17 cellular contexts compared by ENCODE assay signal in genomic region chr1:36177589-36178463, GRCh38. TPM values are rescaled to one million over a fixed set of nuclear protein-coding genes. Genes with fewer than 3 reads are reported as not detected.
DNase-seq lines count a peak whose midpoint lies in the region; ATAC-seq and TF ChIP-seq lines count a peak whose summit lies in the region.
"Had no signal": no experiment of that assay in that cellular context is flagged by ENCODE, and none has a peak within 500 bp of the region (broad histone marks: within the 10 kb centered on the region; RNA-seq: fewer than 3 reads in every experiment).

No MANE protein-coding gene starts in this region.

- no peaks in the 10 kb centered on the region for H3K9me3 Mint-ChIP-seq in naive thymus-derived CD4-positive, alpha-beta T cell
- no peaks in the 10 kb centered on the region for H3K9me3 Mint-ChIP-seq in activated T-helper 2 cell treated with anti-CD3 and anti-CD28 coated beads, Interferon-gamma antibody, Interleukin-2, Interleukin-4, amounts not matched to agents 10 μg/mL and 5 μg/mL and 100 μg/mL, durations not matched to agents 14 hours and 24 hours and 36 hours
- H3K9me3 Mint-ChIP-seq: activated B cell treated with CpG ODN at 0.5 μM for 24 hours; CD8-positive, alpha-beta memory T cell had no signal

- peaks cover 0 to 63% (median 33%) of the 10 kb centered on the region in 12 donors for H3K4me1 ChIP-seq in heart left ventricle
- peaks cover 10 to 42% (median 16%) of the 10 kb centered on the region in 3 donors for H3K4me1 ChIP-seq in esophagus squamous epithelium
- H3K4me1 ChIP-seq in naive thymus-derived CD4-positive, alpha-beta T cell (ENCODE audit: control insufficient read depth in 2 of 2, insufficient read depth in 2 of 2, low read length in 2 of 2): no peaks in the 10 kb centered on the region
- H3K4me1 ChIP-seq in upper lobe of left lung: peaks cover 0 to 22% (median 4%) of the 10 kb centered on the region in 4 donors

- H3K27ac Mint-ChIP-seq in naive thymus-derived CD4-positive, alpha-beta T cell: peak overlapping the region in 2 of 9 donors; percentile 14 to 66
- no peak overlapping the region for H3K27ac Mint-ChIP-seq in activated T-helper 2 cell treated with anti-CD3 and anti-CD28 coated beads, Interferon-gamma antibody, Interleukin-2, Interleukin-4, amounts not matched to agents 10 μg/mL and 5 μg/mL and 100 μg/mL, durations not matched to agents 14 hours and 24 hours and 36 hours
- H3K27ac Mint-ChIP-seq: activated B cell treated with CpG ODN at 0.5 μM for 24 hours; activated CD8-positive, alpha-beta memory T cell treated with anti-CD3 and anti-CD28 coated beads, Interleukin-2, amount 10 ng/mL, durations not matched to agents 7 days and 5 days; activated naive CD8-positive, alpha-beta T cell had no signal

- peaks cover 10 to 41% (median 24%) of the 10 kb centered on the region in 5 donors for H3K36me3 Mint-ChIP-seq in naive thymus-derived CD4-positive, alpha-beta T cell
- H3K36me3 Mint-ChIP-seq in activated T-helper 2 cell treated with anti-CD3 and anti-CD28 coated beads, Interferon-gamma antibody, Interleukin-2, Interleukin-4, amounts not matched to agents 10 μg/mL and 5 μg/mL and 100 μg/mL, durations not matched to agents 14 hours and 24 hours and 36 hours (ENCODE audit: low read depth): peaks cover 71% of the 10 kb centered on the region

- no peak overlapping the region for H3K4me3 Mint-ChIP-seq in naive thymus-derived CD4-positive, alpha-beta T cell
- no peak overlapping the region for H3K4me3 Mint-ChIP-seq in activated T-helper 2 cell treated with anti-CD3 and anti-CD28 coated beads, Interferon-gamma antibody, Interleukin-2, Interleukin-4, amounts not matched to agents 10 μg/mL and 5 μg/mL and 100 μg/mL, durations not matched to agents 14 hours and 24 hours and 36 hours (ENCODE audit: low read depth)
- H3K4me3 Mint-ChIP-seq: activated B cell treated with CpG ODN at 0.5 μM for 24 hours; activated CD8-positive, alpha-beta memory T cell treated with anti-CD3 and anti-CD28 coated beads, Interleukin-2, amount 10 ng/mL, durations not matched to agents 7 days and 5 days; activated naive CD8-positive, alpha-beta T cell; CD8-positive, alpha-beta memory T cell had no signal

- no peak for DNase-seq in heart left ventricle
- DNase-seq in Right ventricle myocardium superior: no peak
- DNase-seq in esophagus squamous epithelium (lab: John Stamatoyannopoulos, UW): no peak
- no peak for DNase-seq in naive thymus-derived CD4-positive, alpha-beta T cell
- no peak for DNase-seq in upper lobe of left lung
- DNase-seq in activated T-helper 2 cell treated with anti-CD3 and anti-CD28 coated beads, Interferon-gamma antibody, Interleukin-2, Interleukin-4, amounts not matched to agents 10 μg/mL and 5 μg/mL and 100 μg/mL, durations not matched to agents 14 hours and 24 hours and 36 hours (ENCODE audit: low spot score): no peak
- no peak for DNase-seq in T-helper 9 cell
- DNase-seq in inferior parietal cortex (ENCODE audit: extremely low spot score): no peak
- DNase-seq: activated B cell treated with CpG ODN at 0.5 μM for 24 hours; activated CD8-positive, alpha-beta memory T cell treated with anti-CD3 and anti-CD28 coated beads, Interleukin-2, amount 10 ng/mL, durations not matched to agents 7 days and 5 days; CD8-positive, alpha-beta memory T cell; GOT3; Karpas-422; NCI-H146; NCI-H446 treated with DMSO at 0.1 percent for 48 hours; PC-9 had no signal

- ATAC-seq in heart left ventricle: no peak
- ATAC-seq in Right ventricle myocardium superior (ENCODE audit: poor library complexity): no peak
- ATAC-seq in naive thymus-derived CD4-positive, alpha-beta T cell: no peak
- ATAC-seq in upper lobe of left lung (ENCODE audit: low FRiP score in 2 of 2): no peak
- ATAC-seq: activated CD8-positive, alpha-beta memory T cell treated with anti-CD3 and anti-CD28 coated beads, Interleukin-2, amount 10 ng/mL, durations not matched to agents 7 days and 5 days had no signal

- TF ChIP-seq POLR2A in heart left ventricle (IDR thresholded peaks at IDR 0.05) (no peak), esophagus squamous epithelium (IDR thresholded peaks at IDR 0.05) (no peak), upper lobe of left lung (IDR thresholded peaks at IDR 0.05) (no peak)

- CTCF ChIA-PET in naive thymus-derived CD4-positive, alpha-beta T cell (lab: Charles Lee): interaction anchor here (1.1 kb wide), 1 partner anchor 10 kb away, joined by 5 read pairs; no protein-coding TSS in a partner anchor

- TF ChIP-seq CTCF in heart left ventricle (IDR thresholded peaks at IDR 0.05): no peak
- no peak for TF ChIP-seq CTCF in esophagus squamous epithelium (IDR thresholded peaks at IDR 0.05)
- TF ChIP-seq CTCF in upper lobe of left lung (IDR thresholded peaks at IDR 0.05): no peak

- POLR2A ChIA-PET in naive thymus-derived CD4-positive, alpha-beta T cell (lab: Charles Lee): interaction anchor here (0.8 to 3.2 kb wide), 2 partner anchors 15 to 16 kb away, joined by 3 to 19 read pairs; no protein-coding TSS in a partner anchor

- peaks cover 2 to 15% (median 10%) of the 10 kb centered on the region in 7 donors for H3K4me1 Mint-ChIP-seq in naive thymus-derived CD4-positive, alpha-beta T cell
- H3K4me1 Mint-ChIP-seq in activated T-helper 2 cell treated with anti-CD3 and anti-CD28 coated beads, Interferon-gamma antibody, Interleukin-2, Interleukin-4, amounts not matched to agents 10 μg/mL and 5 μg/mL and 100 μg/mL, durations not matched to agents 14 hours and 24 hours and 36 hours (ENCODE audit: low read depth): no peaks in the 10 kb centered on the region
- H3K4me1 Mint-ChIP-seq: activated CD8-positive, alpha-beta memory T cell treated with anti-CD3 and anti-CD28 coated beads, Interleukin-2, amount 10 ng/mL, durations not matched to agents 7 days and 5 days had no signal

- H3K27ac ChIP-seq in heart left ventricle (peak overlapping the region; percentile 20 to 100 (median 60)), esophagus squamous epithelium (peak overlapping the region in 3 of 4 donors; percentile 27 to 63 (median 46)), upper lobe of left lung (peak overlapping the region; percentile 3 to 40 (median 22))
- H3K27ac ChIP-seq in naive thymus-derived CD4-positive, alpha-beta T cell (ENCODE audit: low read depth, low read length): peak overlapping the region; percentile 14
- H3K27ac ChIP-seq: PC-9 had no signal

- 61 to 74% (median 66%) methylated on average over 32 to 34 of the region's 34 CpGs for WGBS in heart left ventricle, 4 donors
- WGBS in esophagus squamous epithelium, 2 donors: 88 to 91% methylated on average over 5 to 22 of the region's 34 CpGs
- WGBS in upper lobe of left lung, 2 donors: 86 to 90% methylated on average over 30 to 31 of the region's 34 CpGs

- H3K36me3 ChIP-seq in heart left ventricle (peaks cover 3 to 95% (median 88%) of the 10 kb centered on the region in 9 donors), esophagus squamous epithelium (peaks cover 69 to 96% (median 80%) of the 10 kb centered on the region in 3 donors), upper lobe of left lung (peaks cover 64 to 93% (median 86%) of the 10 kb centered on the region in 4 donors)
- H3K36me3 ChIP-seq in naive thymus-derived CD4-positive, alpha-beta T cell (ENCODE audit: control insufficient read depth in 2 of 3, insufficient read depth in 3 of 3, low read length in 3 of 3): peaks cover 31 to 82% (median 57%) of the 10 kb centered on the region in 3 experiments

- H3K4me3 ChIP-seq in heart left ventricle (no peak overlapping the region), esophagus squamous epithelium (no peak overlapping the region), upper lobe of left lung (no peak overlapping the region)
- H3K4me3 ChIP-seq in naive thymus-derived CD4-positive, alpha-beta T cell (ENCODE audit: low read length): no peak overlapping the region
- H3K4me3 ChIP-seq: PC-9 had no signal

- no peak for TF ChIP-seq EP300 in upper lobe of left lung (IDR thresholded peaks at IDR 0.05)

- H3K9me3 ChIP-seq in heart left ventricle: no peaks in the 10 kb centered on the region
- H3K9me3 ChIP-seq in esophagus squamous epithelium: no peaks in the 10 kb centered on the region
- H3K9me3 ChIP-seq in naive thymus-derived CD4-positive, alpha-beta T cell (ENCODE audit: control insufficient read depth in 2 of 3, low read length in 3 of 3): no peaks in the 10 kb centered on the region
- no peaks in the 10 kb centered on the region for H3K9me3 ChIP-seq in upper lobe of left lung

- intact Hi-C loops in heart left ventricle (cut with DNase I) (no loop called here), Right ventricle myocardium superior (cut with DNase I) (no loop called here), esophagus squamous epithelium (cut with DNase I) (no loop called here)
- intact Hi-C loops in naive thymus-derived CD4-positive, alpha-beta T cell (cut with micrococcal nuclease): no loop called here
- intact Hi-C loops in activated T-helper 2 cell treated with anti-CD3 and anti-CD28 coated beads, Interferon-gamma antibody, Interleukin-2, Interleukin-4, amounts not matched to agents 10 μg/mL and 5 μg/mL and 100 μg/mL, durations not matched to agents 14 hours and 24 hours and 36 hours (cut with micrococcal nuclease): no loop called here

- no peaks in the 10 kb centered on the region for H3K27me3 ChIP-seq in heart left ventricle
- no peaks in the 10 kb centered on the region for H3K27me3 ChIP-seq in esophagus squamous epithelium
- no peaks in the 10 kb centered on the region for H3K27me3 ChIP-seq in naive thymus-derived CD4-positive, alpha-beta T cell (ENCODE audit: control insufficient read depth in 2 of 2, insufficient read depth in 2 of 2, low read length in 2 of 2)
- H3K27me3 ChIP-seq in upper lobe of left lung: no peaks in the 10 kb centered on the region

- no peaks in the 10 kb centered on the region for H3K27me3 Mint-ChIP-seq in naive thymus-derived CD4-positive, alpha-beta T cell
- H3K27me3 Mint-ChIP-seq in activated T-helper 2 cell treated with anti-CD3 and anti-CD28 coated beads, Interferon-gamma antibody, Interleukin-2, Interleukin-4, amounts not matched to agents 10 μg/mL and 5 μg/mL and 100 μg/mL, durations not matched to agents 14 hours and 24 hours and 36 hours (ENCODE audit: low read depth): no peaks in the 10 kb centered on the region
- H3K27me3 Mint-ChIP-seq: activated B cell treated with CpG ODN at 0.5 μM for 24 hours; activated CD8-positive, alpha-beta memory T cell treated with anti-CD3 and anti-CD28 coated beads, Interleukin-2, amount 10 ng/mL, durations not matched to agents 7 days and 5 days; activated naive CD8-positive, alpha-beta T cell; CD8-positive, alpha-beta memory T cell had no signal

RNA-seq across cellular contexts. Expression of gene MAP7D1, which starts 21.9 kb away (rescaled TPM):
- total RNA-seq in heart left ventricle (100 to 1,000 TPM; 249 to 706 (median 328) TPM), Right ventricle myocardium superior (390 TPM), esophagus squamous epithelium (100 to 1,000 TPM in 2 of 4 donors, 10 to 100 TPM in 2; 59.4 to 180 (median 92.9) TPM), upper lobe of left lung (100 to 1,000 TPM; 129 to 290 (median 153) TPM)
- polyA plus RNA-seq in heart left ventricle: 100 to 1,000 TPM; 236 to 331 TPM
- 100 to 1,000 TPM; 156 to 257 (median 235) TPM for total RNA-seq in naive thymus-derived CD4-positive, alpha-beta T cell
- polyA plus RNA-seq in naive thymus-derived CD4-positive, alpha-beta T cell: 10 to 100 TPM; 15.2 to 55.0 TPM
- 162 and 172 TPM in 2 replicates for total RNA-seq in activated T-helper 2 cell treated with anti-CD3 and anti-CD28 coated beads, Interferon-gamma antibody, Interleukin-2, Interleukin-4, amounts not matched to agents 10 μg/mL and 5 μg/mL and 100 μg/mL, durations not matched to agents 14 hours and 24 hours and 36 hours

RNA-seq across cellular contexts. Expression of gene TRAPPC3, which starts 28.5 kb away (rescaled TPM):
- total RNA-seq in heart left ventricle: 10 to 100 TPM; 45.3 to 77.2 (median 52.9) TPM
- 10 to 100 TPM; 40.8 to 89.6 TPM for polyA plus RNA-seq in heart left ventricle
- 59.6 TPM for total RNA-seq in Right ventricle myocardium superior
- total RNA-seq in esophagus squamous epithelium: 100 to 1,000 TPM in 2 of 4 donors, 10 to 100 TPM in 2; 68.3 to 132 (median 112) TPM
- 10 to 100 TPM; 32.1 to 60.5 (median 47.2) TPM for total RNA-seq in naive thymus-derived CD4-positive, alpha-beta T cell
- polyA plus RNA-seq in naive thymus-derived CD4-positive, alpha-beta T cell: 100 to 1,000 TPM in 1 of 2 donors, 10 to 100 TPM in 1; 98.6 to 110 TPM
- total RNA-seq in upper lobe of left lung: 100 to 1,000 TPM in 2 of 6 donors, 10 to 100 TPM in 4; 65.8 to 120 (median 75.5) TPM
- total RNA-seq in activated T-helper 2 cell treated with anti-CD3 and anti-CD28 coated beads, Interferon-gamma antibody, Interleukin-2, Interleukin-4, amounts not matched to agents 10 μg/mL and 5 μg/mL and 100 μg/mL, durations not matched to agents 14 hours and 24 hours and 36 hours: 68.4 and 71.5 TPM in 2 replicates

RNA-seq across cellular contexts. Expression of gene THRAP3, which starts 46.4 kb away (rescaled TPM):
- total RNA-seq in heart left ventricle: 100 to 1,000 TPM in 4 of 9 donors, 10 to 100 TPM in 5; 68.6 to 106 (median 92.8) TPM
- 10 to 100 TPM; 27.9 to 36.5 TPM for polyA plus RNA-seq in heart left ventricle
- 57.6 TPM for total RNA-seq in Right ventricle myocardium superior
- 10 to 100 TPM; 56.5 to 83.5 (median 73.6) TPM for total RNA-seq in esophagus squamous epithelium
- total RNA-seq in naive thymus-derived CD4-positive, alpha-beta T cell: 100 to 1,000 TPM in 3 of 5 experiments, 10 to 100 TPM in 2; 62.1 to 138 (median 122) TPM
- polyA plus RNA-seq in naive thymus-derived CD4-positive, alpha-beta T cell: 100 to 1,000 TPM in 1 of 2 donors, 10 to 100 TPM in 1; 99.7 to 112 TPM
- total RNA-seq in upper lobe of left lung: 10 to 100 TPM; 55.0 to 91.1 (median 84.0) TPM
- total RNA-seq in activated T-helper 2 cell treated with anti-CD3 and anti-CD28 coated beads, Interferon-gamma antibody, Interleukin-2, Interleukin-4, amounts not matched to agents 10 μg/mL and 5 μg/mL and 100 μg/mL, durations not matched to agents 14 hours and 24 hours and 36 hours: 159 and 164 TPM in 2 replicates

RNA-seq across cellular contexts. Expression of gene COL8A2, which starts 52.8 kb away (rescaled TPM):
- total RNA-seq in heart left ventricle (1 to 10 TPM in 5 of 9 donors, under 1 TPM in 4; 0.33 to 2.6 (median 1.1) TPM), Right ventricle myocardium superior (1.4 TPM), esophagus squamous epithelium (1 to 10 TPM; 4.0 to 7.4 (median 5.1) TPM), upper lobe of left lung (10 to 100 TPM in 3 of 6 donors, 1 to 10 TPM in 3; 2.5 to 20.8 (median 11.4) TPM)
- under 1 TPM; 0.34 to 0.53 TPM for polyA plus RNA-seq in heart left ventricle
- total RNA-seq in naive thymus-derived CD4-positive, alpha-beta T cell: 1 to 10 TPM in 1 of 5 experiments, under 1 TPM in 3, not detected in 1; 0.05 to 2.5 (median 0.20) TPM
- polyA plus RNA-seq in naive thymus-derived CD4-positive, alpha-beta T cell: not detected
- total RNA-seq in activated T-helper 2 cell treated with anti-CD3 and anti-CD28 coated beads, Interferon-gamma antibody, Interleukin-2, Interleukin-4, amounts not matched to agents 10 μg/mL and 5 μg/mL and 100 μg/mL, durations not matched to agents 14 hours and 24 hours and 36 hours: not detected in 2 replicates
- total RNA-seq: activated CD8-positive, alpha-beta memory T cell treated with anti-CD3 and anti-CD28 coated beads, Interleukin-2, amount 10 ng/mL, durations not matched to agents 7 days and 5 days had no signal
- polyA plus RNA-seq: CD8-positive, alpha-beta memory T cell had no signal
